ENCODE assay signal across 8 cellular contexts in genomic region chr1:117284408-117285215, GRCh38.
DNase-seq lines count a peak whose midpoint lies in the region; ATAC-seq and TF ChIP-seq lines count a peak whose summit lies in the region.

No MANE protein-coding gene starts in this region.

- H3K4me3 ChIP-seq in OCI-LY3 (ENCODE audit: low read length) (no peak overlapping the region), mucosa of descending colon (no peak overlapping the region), spleen (no peak overlapping the region)

- no peak overlapping the region for H3K27ac Mint-ChIP-seq in endothelial cell (ENCODE audit: unreplicated experiment)

- H3K4me1 ChIP-seq in OCI-LY3 (ENCODE audit: low read length) (peaks cover 7% of the 10 kb centered on the region), mucosa of descending colon (ENCODE audit: low read depth) (no peaks in the 10 kb centered on the region), spleen (no peaks in the 10 kb centered on the region)

- TF ChIP-seq CTCF in OCI-LY3 (IDR thresholded peaks at IDR 0.05; ENCODE audit: low read depth, low read length) (peak; percentile 49), endothelial cell (IDR thresholded peaks at IDR 0.05; ENCODE audit: unreplicated experiment) (no peak), mucosa of descending colon (IDR thresholded peaks at IDR 0.05) (peak; percentile 15), spleen (IDR thresholded peaks at IDR 0.05 in 8 of 11, conservative IDR thresholded peaks at IDR 0.05 in 3 of 11) (peak in 3 of 11 experiments; percentile 14 to 34 (median 32))

- H3K27me3 ChIP-seq in OCI-LY3 (ENCODE audit: low read depth, low read length) (no peaks in the 10 kb centered on the region), spleen (replicated peaks in 1 of 7) (no peaks in the 10 kb centered on the region)

- no peak overlapping the region for H3K4me2 ChIP-seq in OCI-LY3 (ENCODE audit: low read length)

- intact Hi-C loops in mucosa of descending colon (cut with DNase I, micrococcal nuclease) (loop anchor here (5.0 to 10.0 kb wide), 3 partner anchors 160 to 220 kb away; partner anchors contain the start of genes TRIM45 (in 1 of the 2) and TTF2 (in 1 of the 2)), spleen (cut with DNase I; ENCODE audit: low total_unique reads) (no loop called here)

- no peaks in the 10 kb centered on the region for H3K9me3 Mint-ChIP-seq in endothelial cell (ENCODE audit: unreplicated experiment)

- no peaks in the 10 kb centered on the region for H4K20me1 ChIP-seq in OCI-LY3 (ENCODE audit: insufficient read depth, low read length)

- ATAC-seq in mucosa of descending colon: peak; percentile 75
- ATAC-seq in HG02759 (IDR thresholded peaks at IDR 0.05; ENCODE audit: unreplicated experiment): no peak

- no peaks in the 10 kb centered on the region for H3K27me3 Mint-ChIP-seq in endothelial cell (ENCODE audit: unreplicated experiment)

- no peak for TF ChIP-seq POLR2A in spleen (IDR thresholded peaks at IDR 0.05)

- H3K9me3 ChIP-seq in OCI-LY3 (ENCODE audit: insufficient read depth, low read length) (no peaks in the 10 kb centered on the region), mucosa of descending colon (no peaks in the 10 kb centered on the region), spleen (no peaks in the 10 kb centered on the region)

- H3K36me3 ChIP-seq in OCI-LY3 (replicated peaks; ENCODE audit: low read depth, low read length) (no peaks in the 10 kb centered on the region), mucosa of descending colon (ENCODE audit: low read depth) (no peaks in the 10 kb centered on the region), spleen (no peaks in the 10 kb centered on the region)

- no peaks in the 10 kb centered on the region for H3K36me3 Mint-ChIP-seq in endothelial cell (ENCODE audit: low read depth, unreplicated experiment)

- WGBS in spleen, 5 donors: 79 to 88% (median 85%) methylated on average over 3 of the region's 3 CpGs

- peak; percentile 63 for DNase-seq in COLO829 (ENCODE audit: low spot score)
- DNase-seq in HuH-7.5 (ENCODE audit: low spot score): peak; percentile 38
- peak; percentile 10 for DNase-seq in endothelial cell (ENCODE audit: low spot score)
- DNase-seq in mucosa of descending colon: peak in 1 of 3 donors; percentile 11
- no peak for DNase-seq in spleen
- DNase-seq in activated T-cell treated with anti-CD3 and anti-CD28 coated beads, Interleukin-2, amount 50 U/mL, for 1 hour: no peak

- no peaks in the 10 kb centered on the region for H3K79me2 ChIP-seq in OCI-LY3 (ENCODE audit: low read length)

- no peak overlapping the region for H2AFZ ChIP-seq in OCI-LY3 (ENCODE audit: low read depth, low read length)

- H3K27ac ChIP-seq in OCI-LY3 (ENCODE audit: low read length): no peak overlapping the region
- no peak overlapping the region for H3K27ac ChIP-seq in spleen

- no peak overlapping the region for H3K4me3 Mint-ChIP-seq in endothelial cell (ENCODE audit: unreplicated experiment)

- H3K4me1 Mint-ChIP-seq in endothelial cell (ENCODE audit: unreplicated experiment): peaks cover 2% of the 10 kb centered on the region

- no peak overlapping the region for H3K9ac ChIP-seq in OCI-LY3 (ENCODE audit: low read length)

Comparison
In these comparisons a context has a peak if more than half of its experiments do, and no peak if none do; other contexts are left out.
1. DNase-seq: peak in COLO829 (single experiment), HuH-7.5 (single experiment) and endothelial cell (single experiment); none in spleen (single experiment) and activated T-cell treated with anti-CD3 and anti-CD28 coated beads, Interleukin-2, amount 50 U/mL, for 1 hour (single experiment).